Comparison of ENCODE assay signal across 28 cellular contexts in genomic region chr20:24609757-24610156, GRCh38.
DNase-seq lines count a peak whose midpoint lies in the region; ATAC-seq, FAIRE-seq and TF ChIP-seq lines count a peak whose summit lies in the region.
"Had no signal": no experiment of that assay in that cellular context is flagged by ENCODE, and none has a peak within 500 bp of the region (broad histone marks: within the 10 kb centered on the region; RNA-seq: fewer than 3 reads in every experiment).

No MANE protein-coding gene starts in this region.

- POLR2A ChIA-PET in AG04450 (lab: Yijun Ruan, JAX) = interaction anchor here (0.9 kb wide), 1 partner anchor 25 kb away, joined by 3 read pairs; no protein-coding TSS in a partner anchor

- H3K4me3 ChIP-seq in AG04450 (ENCODE audit: low read depth, low read length) = no peak overlapping the region
- H3K4me3 ChIP-seq in astrocyte (ENCODE audit: insufficient read depth, low read depth, low read length) = no peak overlapping the region
- H3K4me3 ChIP-seq: HAP-1, lower lobe of right lung, pancreas had no signal

- FAIRE-seq in astrocyte (lab: Jason Lieb, UNC) = no peak
- FAIRE-seq: A204.1, GM12891, pancreas, urothelium cell line had no signal

- CTCF ChIA-PET in AG04450 (lab: Charles Lee) = interaction anchor here (0.8 to 1.4 kb wide), 2 partner anchors 172 to 450 kb away, joined by 3 to 4 read pairs; no protein-coding TSS in a partner anchor

- H3K9ac ChIP-seq in astrocyte (ENCODE audit: low read length) = no peak overlapping the region

- H3K36me3 ChIP-seq in astrocyte (ENCODE audit: insufficient read depth, low read length) = no peaks in the 10 kb centered on the region
- H3K36me3 ChIP-seq: brain microvascular endothelial cell, HAP-1, lower lobe of right lung, pancreas had no signal

- H2AFZ ChIP-seq in astrocyte (ENCODE audit: low read depth, low read length) = no peak overlapping the region

- no peak for TF ChIP-seq CTCF in AG04450 (IDR thresholded peaks at IDR 0.05; ENCODE audit: low read depth, low read length)
- TF ChIP-seq CTCF in astrocyte (IDR thresholded peaks at IDR 0.05; ENCODE audit: insufficient read depth, low read depth, low read length) = no peak
- no peak for TF ChIP-seq CTCF in foreskin keratinocyte (conservative IDR thresholded peaks at IDR 0.05)

- H3K9me3 Mint-ChIP-seq in astrocyte (ENCODE audit: unreplicated experiment) = no peaks in the 10 kb centered on the region
- H3K9me3 Mint-ChIP-seq in memory B cell = no peaks in the 10 kb centered on the region
- H3K9me3 Mint-ChIP-seq: activated T-helper 1 cell treated with anti-CD3 and anti-CD28 coated beads, Interleukin-12 subunit alpha, Interleukin-12 subunit beta, Interleukin-2, Interleukin-4 antibody, amounts not matched to agents 30 ng/mL and 10 ng/mL and 1 ng/mL, durations not matched to agents 14 hours and 24 hours and 36 hours; nephron progenitor cell had no signal

- H3K4me1 Mint-ChIP-seq in astrocyte (ENCODE audit: low read depth, unreplicated experiment) (peaks cover 9% of the 10 kb centered on the region), memory B cell (peaks cover 26% of the 10 kb centered on the region)
- H3K4me1 Mint-ChIP-seq: nephron progenitor cell had no signal

- peak overlapping the region; percentile 49 for H3K4me2 ChIP-seq in astrocyte (ENCODE audit: low read length)

- peak overlapping the region; percentile 21 for H3K27ac ChIP-seq in AG04450 (ENCODE audit: low read depth, low read length)
- peak overlapping the region; percentile 44 for H3K27ac ChIP-seq in astrocyte (ENCODE audit: low read depth, low read length)
- no peak overlapping the region for H3K27ac ChIP-seq in foreskin keratinocyte
- H3K27ac ChIP-seq: brain microvascular endothelial cell, lower lobe of right lung, pancreas, RWPE1 had no signal

- ATAC-seq in HG03354 (IDR thresholded peaks at IDR 0.05; ENCODE audit: poor library complexity, severe bottlenecking, unreplicated experiment) = peak; percentile 11
- ATAC-seq in memory B cell (ENCODE audit: low read depth) = no peak
- ATAC-seq in foreskin keratinocyte = no peak
- ATAC-seq: lower lobe of right lung; pancreas; stimulated activated naive CD8-positive, alpha-beta T cell treated with anti-CD3 and anti-CD28 coated beads, Interleukin-15, Interleukin-2, amounts not matched to agents 100 U/mL and 50 U/mL, for 24 hours had no signal

- no peaks in the 10 kb centered on the region for H4K20me1 ChIP-seq in astrocyte (ENCODE audit: insufficient read depth, low read length)

- no peak overlapping the region for H3K27ac Mint-ChIP-seq in astrocyte (ENCODE audit: unreplicated experiment)
- peak overlapping the region; percentile 8 for H3K27ac Mint-ChIP-seq in memory B cell
- H3K27ac Mint-ChIP-seq: activated T-helper 1 cell treated with anti-CD3 and anti-CD28 coated beads, Interleukin-12 subunit alpha, Interleukin-12 subunit beta, Interleukin-2, Interleukin-4 antibody, amounts not matched to agents 30 ng/mL and 10 ng/mL and 1 ng/mL, durations not matched to agents 14 hours and 24 hours and 36 hours; nephron progenitor cell had no signal

- H3K27me3 ChIP-seq in AG04450 (ENCODE audit: control insufficient read depth, insufficient read depth, low read length) (peaks cover 6% of the 10 kb centered on the region), astrocyte (ENCODE audit: insufficient read depth, low read length) (no peaks in the 10 kb centered on the region), foreskin keratinocyte (no peaks in the 10 kb centered on the region)
- H3K27me3 ChIP-seq: brain microvascular endothelial cell, pancreas had no signal

- H3K79me2 ChIP-seq in astrocyte (ENCODE audit: insufficient read depth, low read length) = no peaks in the 10 kb centered on the region

- no peaks in the 10 kb centered on the region for H3K9me3 ChIP-seq in AG04450 (ENCODE audit: control insufficient read depth, insufficient read depth, low read length)
- no peaks in the 10 kb centered on the region for H3K9me3 ChIP-seq in astrocyte (ENCODE audit: insufficient read depth, low read depth, low read length)
- H3K9me3 ChIP-seq: HAP-1, lower lobe of right lung, pancreas had no signal

- H3K36me3 Mint-ChIP-seq in astrocyte (ENCODE audit: low read depth, unreplicated experiment) (no peaks in the 10 kb centered on the region), memory B cell (no peaks in the 10 kb centered on the region)

- H3K4me3 Mint-ChIP-seq in astrocyte (ENCODE audit: unreplicated experiment) (no peak overlapping the region), memory B cell (no peak overlapping the region)
- H3K4me3 Mint-ChIP-seq: activated T-helper 1 cell treated with anti-CD3 and anti-CD28 coated beads, Interleukin-12 subunit alpha, Interleukin-12 subunit beta, Interleukin-2, Interleukin-4 antibody, amounts not matched to agents 30 ng/mL and 10 ng/mL and 1 ng/mL, durations not matched to agents 14 hours and 24 hours and 36 hours; nephron progenitor cell had no signal

- DNase-seq in AG04450 (ENCODE audit: low read depth, low spot score) = no peak
- no peak for DNase-seq in astrocyte (ENCODE audit: low read depth)
- DNase-seq in memory B cell (ENCODE audit: low spot score in 2 of 2) = no peak
- no peak for DNase-seq in amniotic stem cell (lab: John Stamatoyannopoulos, UW)
- no peak for DNase-seq in GF-D8 (lab: John Stamatoyannopoulos, UW)
- DNase-seq in foreskin keratinocyte = no peak
- no peak for DNase-seq in HuH-7.5 (ENCODE audit: low spot score)
- DNase-seq: activated CD4-positive, alpha-beta T cell treated with anti-CD3 and anti-CD28 coated beads, Interleukin-2, amount 50 U/mL, for 48 hours; activated CD8-positive, alpha-beta memory T cell treated with anti-CD3 and anti-CD28 coated beads, Interleukin-2, amount 50 U/mL, for 48 hours; activated naive CD4-positive, alpha-beta T cell treated with Interleukin-2 at 50 U/mL for 16 hours; brain microvascular endothelial cell; cerebellar nuclear complex; DMS 273 treated with DMSO at 0.1 percent for 48 hours; lower lobe of right lung; NCI-H146; NCI-H446 treated with DMSO at 0.1 percent for 48 hours; NCI-H774; nephron progenitor cell; pancreas; stimulated activated naive CD8-positive, alpha-beta T cell treated with anti-CD3 and anti-CD28 coated beads, Interleukin-15, Interleukin-2, amounts not matched to agents 100 U/mL and 50 U/mL, for 24 hours had no signal

- H3K4me1 ChIP-seq in astrocyte (ENCODE audit: insufficient read depth, low read length) (peaks cover 20% of the 10 kb centered on the region), foreskin keratinocyte (no peaks in the 10 kb centered on the region)
- H3K4me1 ChIP-seq: HAP-1, lower lobe of right lung, pancreas had no signal

- peaks cover 3% of the 10 kb centered on the region for H3K27me3 Mint-ChIP-seq in astrocyte (ENCODE audit: low read depth, unreplicated experiment)
- H3K27me3 Mint-ChIP-seq in memory B cell = no peaks in the 10 kb centered on the region
- H3K27me3 Mint-ChIP-seq: B cell had no signal
